In the genomic region with DNA sequence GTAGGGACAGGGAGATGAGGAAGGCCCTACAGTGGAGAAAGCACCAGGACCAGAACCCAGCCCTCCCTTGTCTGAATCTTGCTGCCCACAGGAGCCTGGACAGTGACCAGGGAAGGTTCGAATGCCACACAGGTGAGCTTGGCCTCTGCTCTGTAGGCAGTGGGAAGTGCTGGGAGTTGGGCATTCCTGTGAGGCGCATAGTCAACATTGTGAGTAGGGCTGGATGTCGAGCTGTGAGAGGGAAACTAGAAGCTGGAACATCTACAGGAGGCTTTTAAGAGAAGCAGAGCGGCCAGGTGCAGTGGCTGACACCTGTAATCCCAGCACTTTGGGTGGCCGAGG, we compare ENCODE assay signal across 1 cellular context.
TF ChIP-seq lines count a peak whose summit lies in the region.

No MANE protein-coding gene starts in this region.

TF ChIP-seq in H1, 55 proteins besides CTCF, POLR2A, EP300 and RAD21:
- TF ChIP-seq JUN (IDR thresholded peaks at IDR 0.05; ENCODE audit: low read depth, low read length): no peak
- no peak for TF ChIP-seq BACH1 (IDR thresholded peaks at IDR 0.05; ENCODE audit: low read length)
- no peak for TF ChIP-seq CBX5 (IDR thresholded peaks at IDR 0.05; ENCODE audit: low read depth, low read length)
- TF ChIP-seq, protein P1, sequence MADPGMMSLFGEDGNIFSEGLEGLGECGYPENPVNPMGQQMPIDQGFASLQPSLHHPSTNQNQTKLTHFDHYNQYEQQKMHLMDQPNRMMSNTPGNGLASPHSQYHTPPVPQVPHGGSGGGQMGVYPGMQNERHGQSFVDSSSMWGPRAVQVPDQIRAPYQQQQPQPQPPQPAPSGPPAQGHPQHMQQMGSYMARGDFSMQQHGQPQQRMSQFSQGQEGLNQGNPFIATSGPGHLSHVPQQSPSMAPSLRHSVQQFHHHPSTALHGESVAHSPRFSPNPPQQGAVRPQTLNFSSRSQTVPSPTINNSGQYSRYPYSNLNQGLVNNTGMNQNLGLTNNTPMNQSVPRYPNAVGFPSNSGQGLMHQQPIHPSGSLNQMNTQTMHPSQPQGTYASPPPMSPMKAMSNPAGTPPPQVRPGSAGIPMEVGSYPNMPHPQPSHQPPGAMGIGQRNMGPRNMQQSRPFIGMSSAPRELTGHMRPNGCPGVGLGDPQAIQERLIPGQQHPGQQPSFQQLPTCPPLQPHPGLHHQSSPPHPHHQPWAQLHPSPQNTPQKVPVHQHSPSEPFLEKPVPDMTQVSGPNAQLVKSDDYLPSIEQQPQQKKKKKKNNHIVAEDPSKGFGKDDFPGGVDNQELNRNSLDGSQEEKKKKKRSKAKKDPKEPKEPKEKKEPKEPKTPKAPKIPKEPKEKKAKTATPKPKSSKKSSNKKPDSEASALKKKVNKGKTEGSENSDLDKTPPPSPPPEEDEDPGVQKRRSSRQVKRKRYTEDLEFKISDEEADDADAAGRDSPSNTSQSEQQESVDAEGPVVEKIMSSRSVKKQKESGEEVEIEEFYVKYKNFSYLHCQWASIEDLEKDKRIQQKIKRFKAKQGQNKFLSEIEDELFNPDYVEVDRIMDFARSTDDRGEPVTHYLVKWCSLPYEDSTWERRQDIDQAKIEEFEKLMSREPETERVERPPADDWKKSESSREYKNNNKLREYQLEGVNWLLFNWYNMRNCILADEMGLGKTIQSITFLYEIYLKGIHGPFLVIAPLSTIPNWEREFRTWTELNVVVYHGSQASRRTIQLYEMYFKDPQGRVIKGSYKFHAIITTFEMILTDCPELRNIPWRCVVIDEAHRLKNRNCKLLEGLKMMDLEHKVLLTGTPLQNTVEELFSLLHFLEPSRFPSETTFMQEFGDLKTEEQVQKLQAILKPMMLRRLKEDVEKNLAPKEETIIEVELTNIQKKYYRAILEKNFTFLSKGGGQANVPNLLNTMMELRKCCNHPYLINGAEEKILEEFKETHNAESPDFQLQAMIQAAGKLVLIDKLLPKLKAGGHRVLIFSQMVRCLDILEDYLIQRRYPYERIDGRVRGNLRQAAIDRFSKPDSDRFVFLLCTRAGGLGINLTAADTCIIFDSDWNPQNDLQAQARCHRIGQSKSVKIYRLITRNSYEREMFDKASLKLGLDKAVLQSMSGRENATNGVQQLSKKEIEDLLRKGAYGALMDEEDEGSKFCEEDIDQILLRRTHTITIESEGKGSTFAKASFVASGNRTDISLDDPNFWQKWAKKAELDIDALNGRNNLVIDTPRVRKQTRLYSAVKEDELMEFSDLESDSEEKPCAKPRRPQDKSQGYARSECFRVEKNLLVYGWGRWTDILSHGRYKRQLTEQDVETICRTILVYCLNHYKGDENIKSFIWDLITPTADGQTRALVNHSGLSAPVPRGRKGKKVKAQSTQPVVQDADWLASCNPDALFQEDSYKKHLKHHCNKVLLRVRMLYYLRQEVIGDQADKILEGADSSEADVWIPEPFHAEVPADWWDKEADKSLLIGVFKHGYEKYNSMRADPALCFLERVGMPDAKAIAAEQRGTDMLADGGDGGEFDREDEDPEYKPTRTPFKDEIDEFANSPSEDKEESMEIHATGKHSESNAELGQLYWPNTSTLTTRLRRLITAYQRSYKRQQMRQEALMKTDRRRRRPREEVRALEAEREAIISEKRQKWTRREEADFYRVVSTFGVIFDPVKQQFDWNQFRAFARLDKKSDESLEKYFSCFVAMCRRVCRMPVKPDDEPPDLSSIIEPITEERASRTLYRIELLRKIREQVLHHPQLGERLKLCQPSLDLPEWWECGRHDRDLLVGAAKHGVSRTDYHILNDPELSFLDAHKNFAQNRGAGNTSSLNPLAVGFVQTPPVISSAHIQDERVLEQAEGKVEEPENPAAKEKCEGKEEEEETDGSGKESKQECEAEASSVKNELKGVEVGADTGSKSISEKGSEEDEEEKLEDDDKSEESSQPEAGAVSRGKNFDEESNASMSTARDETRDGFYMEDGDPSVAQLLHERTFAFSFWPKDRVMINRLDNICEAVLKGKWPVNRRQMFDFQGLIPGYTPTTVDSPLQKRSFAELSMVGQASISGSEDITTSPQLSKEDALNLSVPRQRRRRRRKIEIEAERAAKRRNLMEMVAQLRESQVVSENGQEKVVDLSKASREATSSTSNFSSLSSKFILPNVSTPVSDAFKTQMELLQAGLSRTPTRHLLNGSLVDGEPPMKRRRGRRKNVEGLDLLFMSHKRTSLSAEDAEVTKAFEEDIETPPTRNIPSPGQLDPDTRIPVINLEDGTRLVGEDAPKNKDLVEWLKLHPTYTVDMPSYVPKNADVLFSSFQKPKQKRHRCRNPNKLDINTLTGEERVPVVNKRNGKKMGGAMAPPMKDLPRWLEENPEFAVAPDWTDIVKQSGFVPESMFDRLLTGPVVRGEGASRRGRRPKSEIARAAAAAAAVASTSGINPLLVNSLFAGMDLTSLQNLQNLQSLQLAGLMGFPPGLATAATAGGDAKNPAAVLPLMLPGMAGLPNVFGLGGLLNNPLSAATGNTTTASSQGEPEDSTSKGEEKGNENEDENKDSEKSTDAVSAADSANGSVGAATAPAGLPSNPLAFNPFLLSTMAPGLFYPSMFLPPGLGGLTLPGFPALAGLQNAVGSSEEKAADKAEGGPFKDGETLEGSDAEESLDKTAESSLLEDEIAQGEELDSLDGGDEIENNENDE (IDR thresholded peaks at IDR 0.05; ENCODE audit: insufficient replicate concordance, low read length): no peak
- TF ChIP-seq, protein P2, sequence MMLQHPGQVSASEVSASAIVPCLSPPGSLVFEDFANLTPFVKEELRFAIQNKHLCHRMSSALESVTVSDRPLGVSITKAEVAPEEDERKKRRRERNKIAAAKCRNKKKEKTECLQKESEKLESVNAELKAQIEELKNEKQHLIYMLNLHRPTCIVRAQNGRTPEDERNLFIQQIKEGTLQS (IDR thresholded peaks at IDR 0.05; ENCODE audit: insufficient read depth, low read depth, low read length): no peak
- no peak for TF ChIP-seq TCF12 (IDR thresholded peaks at IDR 0.05; ENCODE audit: low read depth, low read length)
- TF ChIP-seq SIRT6 (IDR thresholded peaks at IDR 0.05; ENCODE audit: low read length): no peak
- TF ChIP-seq ASH2L (IDR thresholded peaks at IDR 0.05; ENCODE audit: low read length): no peak
- no peak for TF ChIP-seq EGR1 (IDR thresholded peaks at IDR 0.05; ENCODE audit: borderline replicate concordance, low read depth, low read length)
- no peak for TF ChIP-seq SIX5 (IDR thresholded peaks at IDR 0.05; ENCODE audit: low read depth, low read length)
- TF ChIP-seq SP4 (IDR thresholded peaks at IDR 0.05; ENCODE audit: low read length): no peak
- TF ChIP-seq YY1 (IDR thresholded peaks at IDR 0.05; ENCODE audit: low read depth, low read length): no peak
- no peak for TF ChIP-seq CBX8 (IDR thresholded peaks at IDR 0.05; ENCODE audit: borderline replicate concordance, low read depth, low read length)
- TF ChIP-seq CHD2 (IDR thresholded peaks at IDR 0.05; ENCODE audit: low read length): no peak
- TF ChIP-seq BCL11A (IDR thresholded peaks at IDR 0.05; ENCODE audit: low read depth in 2 of 2, low read length in 2 of 2): no peak
- TF ChIP-seq RBBP5 (IDR thresholded peaks at IDR 0.05; ENCODE audit: borderline replicate concordance, low read depth, low read length): no peak
- TF ChIP-seq HDAC2 (IDR thresholded peaks at IDR 0.05; ENCODE audit: borderline replicate concordance in 1 of 2, low read depth in 2 of 2, low read length in 2 of 2): no peak
- TF ChIP-seq CHD1 (IDR thresholded peaks at IDR 0.05; ENCODE audit: low read depth, low read length): no peak
- no peak for TF ChIP-seq TBP (IDR thresholded peaks at IDR 0.05; ENCODE audit: low read depth, low read length)
